In the genomic region with DNA sequence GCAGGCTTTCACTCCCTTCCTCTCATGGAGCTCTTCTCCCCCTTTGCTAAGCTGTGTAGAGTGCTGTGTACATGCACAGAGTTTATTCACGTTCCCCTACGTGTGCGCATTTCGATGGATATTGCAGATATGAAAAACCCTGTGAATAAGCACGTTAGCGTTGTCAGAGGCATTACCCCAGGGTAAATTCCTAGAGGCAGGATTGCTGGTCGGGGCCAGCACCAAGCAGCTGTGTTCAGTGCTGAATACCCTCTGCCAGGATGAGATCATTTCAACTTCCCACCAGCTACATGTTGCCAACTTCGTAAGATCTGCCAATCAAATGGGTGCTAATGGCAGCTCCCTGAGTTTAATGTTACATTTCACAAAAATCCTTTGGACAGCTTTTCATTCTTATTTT, we compare ENCODE assay signal across 21 cellular contexts.
"Had no signal": no experiment of that assay in that cellular context is flagged by ENCODE, and none has a peak within 500 bp of the region (broad histone marks: within the 10 kb centered on the region; RNA-seq: fewer than 3 reads in every experiment).

No MANE protein-coding gene starts in this region.

- H3K4me3 Mint-ChIP-seq: activated CD4-positive, alpha-beta T cell treated with anti-CD3 and anti-CD28 coated beads, Interleukin-2, amount 10 ng/mL, durations not matched to agents 24 days and 14 days; activated CD8-positive, alpha-beta memory T cell treated with anti-CD3 and anti-CD28 coated beads, Interleukin-2, amount 10 ng/mL, durations not matched to agents 7 days and 5 days; activated CD8-positive, alpha-beta T cell treated with anti-CD3 and anti-CD28 coated beads for 36 hours; activated naive CD8-positive, alpha-beta T cell treated with anti-CD3 and anti-CD28 coated beads, Interleukin-2, amount 50 U/mL, for 24 hours; dendritic cell treated with granulocyte-macrophage colony-stimulating factor and Interleukin-4, amounts not matched to agents 40 ng/mL and 50 ng/mL, for 4 days; nephron progenitor cell; T-cell had no signal

- ATAC-seq: activated CD8-positive, alpha-beta memory T cell treated with anti-CD3 and anti-CD28 coated beads, Interleukin-2, amount 10 ng/mL, durations not matched to agents 7 days and 5 days; activated CD8-positive, alpha-beta T cell treated with anti-CD3 and anti-CD28 coated beads for 36 hours; activated naive CD8-positive, alpha-beta T cell treated with anti-CD3 and anti-CD28 coated beads, Interleukin-2, amount 50 U/mL, for 24 hours; heart left ventricle; right lobe of liver; T-cell had no signal

- H3K9me3 ChIP-seq: right lobe of liver, testis had no signal

- H3K4me3 ChIP-seq: cardiac muscle cell, heart left ventricle, right lobe of liver, smooth muscle cell, testis, upper lobe of left lung had no signal

- H3K36me3 Mint-ChIP-seq: activated CD8-positive, alpha-beta memory T cell treated with anti-CD3 and anti-CD28 coated beads, Interleukin-2, amount 10 ng/mL, durations not matched to agents 7 days and 5 days; T-cell had no signal

- H3K27me3 ChIP-seq: cardiac muscle cell, right lobe of liver, testis, upper lobe of left lung had no signal

- H3K4me1 Mint-ChIP-seq: activated CD4-positive, alpha-beta T cell treated with anti-CD3 and anti-CD28 coated beads, Interleukin-2, amount 10 ng/mL, durations not matched to agents 24 days and 14 days; activated CD8-positive, alpha-beta memory T cell treated with anti-CD3 and anti-CD28 coated beads, Interleukin-2, amount 10 ng/mL, durations not matched to agents 7 days and 5 days; activated naive CD8-positive, alpha-beta T cell treated with anti-CD3 and anti-CD28 coated beads, Interleukin-2, amount 50 U/mL, for 24 hours; nephron progenitor cell; T-cell had no signal

- H3K27me3 Mint-ChIP-seq: activated CD4-positive, alpha-beta T cell treated with anti-CD3 and anti-CD28 coated beads, Interleukin-2, amount 10 ng/mL, durations not matched to agents 24 days and 14 days; activated CD8-positive, alpha-beta memory T cell treated with anti-CD3 and anti-CD28 coated beads, Interleukin-2, amount 10 ng/mL, durations not matched to agents 7 days and 5 days had no signal

- H3K27ac Mint-ChIP-seq: activated CD4-positive, alpha-beta T cell treated with anti-CD3 and anti-CD28 coated beads, Interleukin-2, amount 10 ng/mL, durations not matched to agents 24 days and 14 days; activated CD8-positive, alpha-beta memory T cell treated with anti-CD3 and anti-CD28 coated beads, Interleukin-2, amount 10 ng/mL, durations not matched to agents 7 days and 5 days; activated CD8-positive, alpha-beta T cell treated with anti-CD3 and anti-CD28 coated beads for 36 hours; activated naive CD8-positive, alpha-beta T cell treated with anti-CD3 and anti-CD28 coated beads, Interleukin-2, amount 50 U/mL, for 24 hours; dendritic cell treated with granulocyte-macrophage colony-stimulating factor and Interleukin-4, amounts not matched to agents 40 ng/mL and 50 ng/mL, for 4 days; T-cell had no signal

- DNase-seq: activated CD4-positive, alpha-beta T cell treated with anti-CD3 and anti-CD28 coated beads, Interleukin-2, amount 10 ng/mL, durations not matched to agents 24 days and 14 days; activated CD4-positive, CD25-positive, alpha-beta regulatory T cell; activated CD8-positive, alpha-beta memory T cell treated with anti-CD3 and anti-CD28 coated beads, Interleukin-2, amount 10 ng/mL, durations not matched to agents 7 days and 5 days; activated CD8-positive, alpha-beta T cell treated with anti-CD3 and anti-CD28 coated beads for 36 hours; activated effector memory CD4-positive, alpha-beta T cell treated with anti-CD3 and anti-CD28 coated beads, Interleukin-2, amount 50 U/mL, for 16 hours; activated naive CD4-positive, alpha-beta T cell treated with anti-CD3 and anti-CD28 coated beads, Interleukin-2, amount 50 U/mL, for 16 hours; activated naive CD8-positive, alpha-beta T cell treated with anti-CD3 and anti-CD28 coated beads, Interleukin-2, amount 50 U/mL, for 24 hours; activated T-cell treated with anti-CD3 and anti-CD28 coated beads for 4 hours; effector CD4-positive, alpha-beta T cell; heart left ventricle; nephron progenitor cell; right lobe of liver; stimulated activated CD4-positive, alpha-beta T cell treated with anti-CD3 and anti-CD28 coated beads, Interleukin-15, amount 100 ng/mL, for 24 hours; stimulated activated CD4-positive, alpha-beta T cell treated with anti-CD3 and anti-CD28 coated beads, Interleukin-4, amount 100 ng/mL, for 1 hour; stimulated activated naive CD4-positive, alpha-beta T cell; T-cell; testis; upper lobe of left lung had no signal

- H3K36me3 ChIP-seq: cardiac muscle cell, heart left ventricle, right lobe of liver, upper lobe of left lung had no signal
